1 cellular context compared by ENCODE assay signal in genomic region chr17:82475458-82475857, GRCh38.
TF ChIP-seq lines count a peak whose summit lies in the region.

No MANE protein-coding gene starts in this region.

TF ChIP-seq in HepG2, 621 proteins besides CTCF, POLR2A, EP300 and RAD21:
- TF ChIP-seq HNRNPUL1 (IDR thresholded peaks at IDR 0.05; ENCODE audit: low read depth, low read length) (no peak), ZNF777 (CRISPR knock-in tag; IDR thresholded peaks at IDR 0.05) (no peak), ZNF232 (CRISPR knock-in tag; IDR thresholded peaks at IDR 0.05; ENCODE audit: borderline replicate concordance) (no peak), DRAP1 (CRISPR knock-in tag; IDR thresholded peaks at IDR 0.05) (no peak), DZIP1 (CRISPR knock-in tag; IDR thresholded peaks at IDR 0.05) (no peak), ZNF569 (CRISPR knock-in tag; IDR thresholded peaks at IDR 0.05; ENCODE audit: borderline replicate concordance) (no peak), ARNT2 (CRISPR knock-in tag; IDR thresholded peaks at IDR 0.05; ENCODE audit: low read depth) (no peak), DNMT3B (CRISPR knock-in tag; conservative IDR thresholded peaks at IDR 0.05) (no peak), HOXA3 (CRISPR knock-in tag; IDR thresholded peaks at IDR 0.05) (no peak), ZZZ3 (CRISPR knock-in tag; IDR thresholded peaks at IDR 0.05; ENCODE audit: borderline replicate concordance) (no peak), KMT2B (CRISPR knock-in tag; IDR thresholded peaks at IDR 0.05) (no peak), GATA4 (IDR thresholded peaks at IDR 0.05; ENCODE audit: borderline replicate concordance, low read depth) (no peak), PHB2 (IDR thresholded peaks at IDR 0.05; ENCODE audit: partially characterized antibody) (no peak), KLF16 (CRISPR knock-in tag; IDR thresholded peaks at IDR 0.05) (no peak), ZNF414 (CRISPR knock-in tag; IDR thresholded peaks at IDR 0.05) (no peak), TBX3 (IDR thresholded peaks at IDR 0.05; ENCODE audit: borderline replicate concordance) (no peak), ZMYM2 (CRISPR knock-in tag; IDR thresholded peaks at IDR 0.05) (no peak), TFDP1 (CRISPR knock-in tag; IDR thresholded peaks at IDR 0.05; ENCODE audit: borderline replicate concordance) (no peak), THYN1 (CRISPR knock-in tag; IDR thresholded peaks at IDR 0.05; ENCODE audit: borderline replicate concordance, low read depth) (no peak)
